23 cellular contexts compared by ENCODE assay signal in the genomic region with DNA sequence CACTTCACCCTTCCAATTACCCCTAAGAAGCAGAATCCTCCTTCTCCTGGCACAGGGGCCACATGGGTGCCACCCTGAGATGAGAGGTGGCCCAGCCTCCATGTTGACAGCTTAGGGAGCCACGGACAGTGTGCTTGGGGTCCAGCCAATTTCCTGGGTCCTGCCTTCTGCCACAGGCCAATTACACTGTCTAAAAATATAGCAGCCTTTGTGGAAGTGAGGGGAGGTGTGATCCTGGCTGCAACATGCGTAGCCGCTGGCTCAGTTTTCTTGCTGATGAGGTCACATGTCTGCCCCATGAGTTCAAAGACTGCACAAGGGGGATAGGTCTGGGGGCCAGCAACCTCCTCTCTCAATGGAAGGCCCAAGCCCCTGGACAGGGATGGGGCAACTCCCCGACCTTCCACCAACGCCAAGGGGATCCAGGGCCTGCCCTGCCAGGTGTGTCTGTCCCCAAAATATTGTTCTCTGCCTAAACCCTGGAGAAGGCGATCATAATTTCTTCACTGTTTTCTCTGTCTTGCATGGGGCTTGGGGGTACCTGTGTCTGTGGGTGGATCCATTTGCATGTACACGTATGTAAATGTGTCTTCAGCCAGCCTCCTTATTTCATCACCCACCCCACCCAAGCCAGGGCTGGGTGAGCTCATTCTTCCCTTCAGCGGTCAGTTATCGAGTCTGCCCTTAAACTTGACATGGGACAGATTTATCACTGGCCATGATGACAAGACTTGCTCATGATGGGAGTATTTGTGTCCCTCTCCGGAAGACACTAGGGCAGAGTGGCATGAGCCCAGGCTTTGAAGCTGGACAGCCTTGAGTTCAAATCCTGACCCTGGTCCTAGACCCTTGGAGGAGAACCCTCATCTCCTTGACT. TPM values are rescaled to one million over a fixed set of nuclear protein-coding genes. Genes with fewer than 3 reads are reported as not detected.
"Had no signal": no experiment of that assay in that cellular context is flagged by ENCODE, and none has a peak within 500 bp of the region (broad histone marks: within the 10 kb centered on the region; RNA-seq: fewer than 3 reads in every experiment).

No MANE protein-coding gene starts in this region.

- H3K36me3 ChIP-seq: esophagus squamous epithelium, lower lobe of right lung, tibial nerve, uterus had no signal

- H3K27me3 ChIP-seq: tibial nerve, uterus had no signal

- H3K4me1 ChIP-seq: esophagus squamous epithelium, lower lobe of right lung, tibial nerve, uterus had no signal

- H3K4me1 Mint-ChIP-seq: activated naive CD4-positive, alpha-beta T cell treated with anti-CD3 and anti-CD28 coated beads, Interleukin-2, amount 10 ng/mL, durations not matched to agents 7 days and 5 days had no signal

- DNase-seq: activated CD4-positive, alpha-beta T cell treated with anti-CD3 and anti-CD28 coated beads, Interleukin-2, amount 50 U/mL, for 4 hours; activated naive CD4-positive, alpha-beta T cell treated with anti-CD3 and anti-CD28 coated beads, Interleukin-2, amount 10 ng/mL, durations not matched to agents 7 days and 5 days; dermis blood vessel endothelial cell; effector memory CD4-positive, alpha-beta T cell; esophagus squamous epithelium; left cardiac atrium; lower lobe of right lung; nucleus accumbens; retina; stimulated activated CD4-positive, alpha-beta T cell treated with anti-CD3 and anti-CD28 coated beads, Interleukin-12 subunit alpha, Interleukin-12 subunit beta, amount 100 ng/mL, for 4 hours; stimulated activated CD4-positive, alpha-beta T cell treated with anti-CD3 and anti-CD28 coated beads, Interleukin-1b, Interleukin-23, amount 100 ng/mL, for 48 hours; stimulated activated naive CD8-positive, alpha-beta T cell treated with anti-CD3 and anti-CD28 coated beads, Interleukin-15, Interleukin-2, amounts not matched to agents 100 U/mL and 50 U/mL, for 24 hours; substantia nigra; T1000; uterus had no signal

- H3K27ac Mint-ChIP-seq: activated naive CD4-positive, alpha-beta T cell treated with anti-CD3 and anti-CD28 coated beads, Interleukin-2, amount 10 ng/mL, durations not matched to agents 7 days and 5 days; natural killer cell treated with Interleukin-12 subunit alpha and Interleukin-12 subunit beta and Interleukin-15 and Interleukin-18, amount 100 ng/mL, for 72 hours had no signal

- H3K9me3 Mint-ChIP-seq: activated naive CD4-positive, alpha-beta T cell treated with anti-CD3 and anti-CD28 coated beads, Interleukin-2, amount 10 ng/mL, durations not matched to agents 7 days and 5 days; natural killer cell treated with Interleukin-12 subunit alpha and Interleukin-12 subunit beta and Interleukin-15 and Interleukin-18, amount 100 ng/mL, for 72 hours had no signal

- H3K27ac ChIP-seq: esophagus squamous epithelium, lower lobe of right lung, tibial nerve, uterus had no signal

- H3K9me3 ChIP-seq: esophagus squamous epithelium, lower lobe of right lung, tibial nerve, uterus had no signal

- H3K4me3 ChIP-seq: esophagus squamous epithelium, lower lobe of right lung, tibial nerve, uterus had no signal

- ATAC-seq: activated CD4-positive, CD25-positive, alpha-beta regulatory T cell treated with anti-CD3 and anti-CD28 coated beads, Interleukin-2, amount 50 U/mL, for 24 hours; lower lobe of right lung; natural killer cell treated with Interleukin-12 subunit alpha and Interleukin-12 subunit beta and Interleukin-15 and Interleukin-18, amount 100 ng/mL, for 72 hours; stimulated activated naive CD8-positive, alpha-beta T cell treated with anti-CD3 and anti-CD28 coated beads, Interleukin-15, Interleukin-2, amounts not matched to agents 100 U/mL and 50 U/mL, for 24 hours had no signal

- H3K4me3 Mint-ChIP-seq: activated naive CD4-positive, alpha-beta T cell treated with anti-CD3 and anti-CD28 coated beads, Interleukin-2, amount 10 ng/mL, durations not matched to agents 7 days and 5 days; natural killer cell treated with Interleukin-12 subunit alpha and Interleukin-12 subunit beta and Interleukin-15 and Interleukin-18, amount 100 ng/mL, for 72 hours had no signal

- H3K36me3 Mint-ChIP-seq: activated naive CD4-positive, alpha-beta T cell treated with anti-CD3 and anti-CD28 coated beads, Interleukin-2, amount 10 ng/mL, durations not matched to agents 7 days and 5 days; natural killer cell treated with Interleukin-12 subunit alpha and Interleukin-12 subunit beta and Interleukin-15 and Interleukin-18, amount 100 ng/mL, for 72 hours had no signal

RNA-seq across cellular contexts. Expression of gene OTOG, which starts 59.4 kb away (rescaled TPM):
- total RNA-seq: bronchial epithelial cell; chondrocyte; dermis blood vessel endothelial cell; endothelial cell of umbilical vein; esophagus squamous epithelium; left cardiac atrium; lower lobe of right lung; natural killer cell treated with Interleukin-12 subunit alpha and Interleukin-12 subunit beta and Interleukin-15 and Interleukin-18, amount 100 ng/mL, for 72 hours; T-helper 1 cell treated with Interleukin-12 subunit alpha and Interleukin-12 subunit beta and Interleukin-4 antibody, amounts not matched to agents 30 ng/mL and 1 ng/mL, for 36 hours; tibial nerve had no signal
- polyA plus RNA-seq: adipose tissue, endothelial cell of umbilical vein had no signal
